19 cellular contexts compared by ENCODE assay signal in the genomic region with DNA sequence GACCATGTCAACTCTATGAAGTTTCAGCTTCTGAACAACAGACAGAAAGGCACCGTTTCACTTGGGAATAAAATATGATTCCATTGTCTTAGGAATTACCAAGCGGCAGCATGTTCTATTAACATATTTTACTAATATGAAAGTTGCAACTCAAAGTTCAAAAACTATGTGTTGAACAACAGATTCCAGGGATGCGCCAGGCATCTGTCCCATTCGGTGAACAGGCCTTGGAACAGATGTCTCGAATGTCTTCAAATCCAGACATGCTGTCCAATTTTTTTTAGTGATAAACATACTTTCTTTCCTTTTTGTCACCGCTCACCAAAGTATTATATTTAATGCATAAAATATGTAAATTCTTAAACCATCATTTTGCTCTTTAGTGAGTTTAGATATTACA.
DNase-seq lines count a peak whose midpoint lies in the region; ATAC-seq and TF ChIP-seq lines count a peak whose summit lies in the region.
"Had no signal": no experiment of that assay in that cellular context is flagged by ENCODE, and none has a peak within 500 bp of the region (broad histone marks: within the 10 kb centered on the region; RNA-seq: fewer than 3 reads in every experiment).

No MANE protein-coding gene starts in this region.

- H3K27ac ChIP-seq in KMS-11 (0 out of 2 replicates have a peak overlapping the region, but pooled peaks have one; percentile 18), OCI-LY3 (ENCODE audit: low read length) (peak overlapping the region; percentile 63)
- H3K27ac ChIP-seq: BLaER1 had no signal

- peak; percentile 65 for DNase-seq in NCI-H1694 (lab: John Stamatoyannopoulos, UW)
- DNase-seq in NCI-H2171 (lab: John Stamatoyannopoulos, UW) = peak; percentile 35
- DNase-seq in activated naive CD4-positive, alpha-beta T cell treated with anti-CD3 and anti-CD28 coated beads, Interleukin-2, amount 10 ng/mL, durations not matched to agents 7 days and 5 days = no peak
- DNase-seq in DMS114 treated with DMSO at 0.1 percent for 48 hours (lab: John Stamatoyannopoulos, UW; ENCODE audit: unreplicated experiment) = no peak
- DNase-seq in NOMO-1 (lab: John Stamatoyannopoulos, UW; ENCODE audit: unreplicated experiment in 2 of 2) = no peak
- DNase-seq: 8988T; ACHN; BE2C; C1 segment of cervical spinal cord; CD4-positive, alpha-beta memory T cell; CD4-positive, CD25-positive, alpha-beta regulatory T cell; CD8-positive, alpha-beta memory T cell; DMS79 treated with DMSO at 0.1 percent for 48 hours; GF-D8 had no signal

- no peak overlapping the region for H3K4me3 ChIP-seq in KMS-11 (IDR thresholded peaks at IDR 0.05; ENCODE audit: insufficient read depth, low read depth, low read length)
- H3K4me3 ChIP-seq in OCI-LY3 (ENCODE audit: low read length) = no peak overlapping the region
- H3K4me3 ChIP-seq: BLaER1 had no signal

- H4K20me1 ChIP-seq in KMS-11 (ENCODE audit: insufficient read depth) (no peaks in the 10 kb centered on the region), OCI-LY3 (ENCODE audit: insufficient read depth, low read length) (no peaks in the 10 kb centered on the region)
- H4K20me1 ChIP-seq: BLaER1 had no signal

- no peaks in the 10 kb centered on the region for H3K9me3 ChIP-seq in OCI-LY3 (ENCODE audit: insufficient read depth, low read length)
- H3K9me3 ChIP-seq: BE2C, BLaER1 had no signal

- no peak for TF ChIP-seq CTCF in KMS-11 (conservative IDR thresholded peaks at IDR 0.05; ENCODE audit: low read depth, low read length)
- TF ChIP-seq CTCF in OCI-LY3 (IDR thresholded peaks at IDR 0.05; ENCODE audit: low read depth, low read length) = no peak

- H3K9me3 Mint-ChIP-seq in activated naive CD4-positive, alpha-beta T cell treated with anti-CD3 and anti-CD28 coated beads, Interleukin-2, amount 10 ng/mL, durations not matched to agents 7 days and 5 days = no peaks in the 10 kb centered on the region

- no peak overlapping the region for H3K27ac Mint-ChIP-seq in activated naive CD4-positive, alpha-beta T cell treated with anti-CD3 and anti-CD28 coated beads, Interleukin-2, amount 10 ng/mL, durations not matched to agents 7 days and 5 days
- H3K27ac Mint-ChIP-seq: CD14-positive monocyte; CD4-positive, alpha-beta memory T cell; CD4-positive, CD25-positive, alpha-beta regulatory T cell; CD8-positive, alpha-beta memory T cell had no signal

- H3K36me3 Mint-ChIP-seq in activated naive CD4-positive, alpha-beta T cell treated with anti-CD3 and anti-CD28 coated beads, Interleukin-2, amount 10 ng/mL, durations not matched to agents 7 days and 5 days = no peaks in the 10 kb centered on the region
- H3K36me3 Mint-ChIP-seq: CD14-positive monocyte; CD4-positive, alpha-beta memory T cell; CD4-positive, CD25-positive, alpha-beta regulatory T cell; CD8-positive, alpha-beta memory T cell had no signal

- no peak for ATAC-seq in HG02884 (IDR thresholded peaks at IDR 0.05; ENCODE audit: unreplicated experiment)

- H3K4me1 ChIP-seq in KMS-11 (ENCODE audit: low read depth, poor library complexity, severe bottlenecking) (peaks cover 15% of the 10 kb centered on the region), OCI-LY3 (ENCODE audit: low read length) (peaks cover 68% of the 10 kb centered on the region)
- H3K4me1 ChIP-seq: BE2C, BLaER1 had no signal

- no peak overlapping the region for H3K9ac ChIP-seq in KMS-11
- H3K9ac ChIP-seq in OCI-LY3 (ENCODE audit: low read length) = 0 out of 2 replicates have a peak overlapping the region, but pooled peaks have one; percentile 32
- H3K9ac ChIP-seq: BLaER1 had no signal

- no peaks in the 10 kb centered on the region for H3K36me3 ChIP-seq in KMS-11 (ENCODE audit: insufficient read depth)
- H3K36me3 ChIP-seq in OCI-LY3 (replicated peaks; ENCODE audit: low read depth, low read length) = no peaks in the 10 kb centered on the region
- H3K36me3 ChIP-seq: BE2C, BLaER1 had no signal

- H3K4me3 Mint-ChIP-seq in activated naive CD4-positive, alpha-beta T cell treated with anti-CD3 and anti-CD28 coated beads, Interleukin-2, amount 10 ng/mL, durations not matched to agents 7 days and 5 days = no peak overlapping the region
- H3K4me3 Mint-ChIP-seq: CD14-positive monocyte; CD4-positive, alpha-beta memory T cell; CD4-positive, CD25-positive, alpha-beta regulatory T cell; CD8-positive, alpha-beta memory T cell had no signal

- H2AFZ ChIP-seq in KMS-11 (ENCODE audit: low read depth) = no peak overlapping the region
- H2AFZ ChIP-seq in OCI-LY3 (ENCODE audit: low read depth, low read length) = no peak overlapping the region

- H3K4me2 ChIP-seq in KMS-11 = no peak overlapping the region
- H3K4me2 ChIP-seq in OCI-LY3 (ENCODE audit: low read length) = peak overlapping the region; percentile 68
- H3K4me2 ChIP-seq: BLaER1 had no signal

- H3K27me3 ChIP-seq in KMS-11 (ENCODE audit: insufficient read depth, low read depth) (no peaks in the 10 kb centered on the region), OCI-LY3 (ENCODE audit: low read depth, low read length) (no peaks in the 10 kb centered on the region)
- H3K27me3 ChIP-seq: BE2C, BLaER1 had no signal

- H3K4me1 Mint-ChIP-seq in activated naive CD4-positive, alpha-beta T cell treated with anti-CD3 and anti-CD28 coated beads, Interleukin-2, amount 10 ng/mL, durations not matched to agents 7 days and 5 days = no peaks in the 10 kb centered on the region
- H3K4me1 Mint-ChIP-seq: CD4-positive, alpha-beta memory T cell; CD4-positive, CD25-positive, alpha-beta regulatory T cell; CD8-positive, alpha-beta memory T cell had no signal

- no peaks in the 10 kb centered on the region for H3K27me3 Mint-ChIP-seq in activated naive CD4-positive, alpha-beta T cell treated with anti-CD3 and anti-CD28 coated beads, Interleukin-2, amount 10 ng/mL, durations not matched to agents 7 days and 5 days
- H3K27me3 Mint-ChIP-seq: CD4-positive, CD25-positive, alpha-beta regulatory T cell; CD8-positive, alpha-beta memory T cell had no signal

- CTCF ChIA-PET in activated naive CD4-positive, alpha-beta T cell treated with anti-CD3 and anti-CD28 coated beads, Interleukin-2, amount 10 ng/mL, durations not matched to agents 7 days and 5 days (lab: Charles Lee) = no interaction called here

- H3K79me2 ChIP-seq in KMS-11 (ENCODE audit: insufficient read depth, low read depth) (no peaks in the 10 kb centered on the region), OCI-LY3 (ENCODE audit: low read length) (no peaks in the 10 kb centered on the region)

Comparison
In these comparisons a context has a peak if more than half of its experiments do, and no peak if none do; other contexts are left out.
1. DNase-seq: peak in NCI-H1694 (single experiment) and NCI-H2171 (single experiment); none in activated naive CD4-positive, alpha-beta T cell treated with anti-CD3 and anti-CD28 coated beads, Interleukin-2, amount 10 ng/mL, durations not matched to agents 7 days and 5 days (single experiment), DMS114 treated with DMSO at 0.1 percent for 48 hours (single experiment) and NOMO-1 (0 of 2).